8 cellular contexts compared by ENCODE assay signal in genomic region chr22:46737105-46737975, GRCh38. TPM values are rescaled to one million over a fixed set of nuclear protein-coding genes. Genes with fewer than 3 reads are reported as not detected.
DNase-seq lines count a peak whose midpoint lies in the region; ATAC-seq and TF ChIP-seq lines count a peak whose summit lies in the region.

No MANE protein-coding gene starts in this region.

- H3K27me3 ChIP-seq in DND-41 (ENCODE audit: insufficient read depth, low read length, poor library complexity) (no peaks in the 10 kb centered on the region), Panc1 (ENCODE audit: control insufficient read depth, insufficient read depth, low read length) (no peaks in the 10 kb centered on the region), heart right ventricle (no peaks in the 10 kb centered on the region), psoas muscle (ENCODE audit: insufficient read depth in 3 of 3, low read length in 2 of 3) (no peaks in the 10 kb centered on the region)

- peak; percentile 65 for DNase-seq in DND-41
- DNase-seq in HEK293T (ENCODE audit: extremely low spot score) = peak; percentile 57
- no peak for DNase-seq in Panc1 (ENCODE audit: low read depth, low spot score)
- DNase-seq in activated naive CD8-positive, alpha-beta T cell treated with anti-CD3 and anti-CD28 coated beads, Interleukin-2, amount 50 U/mL, for 24 hours = peak; percentile 58
- DNase-seq in heart right ventricle = peak in 1 of 2 donors; percentile 48
- DNase-seq in psoas muscle = peak; percentile 49 to 70
- DNase-seq in COR-L47 (lab: John Stamatoyannopoulos, UW) = no peak

- H4K20me1 ChIP-seq in DND-41 (ENCODE audit: insufficient read depth, low read length) = peaks cover 27% of the 10 kb centered on the region

- TF ChIP-seq CTCF in DND-41 (IDR thresholded peaks at IDR 0.05; ENCODE audit: borderline replicate concordance, extremely low read depth, low read length, poor library complexity, severe bottlenecking) (no peak), Panc1 (IDR thresholded peaks at IDR 0.05) (no peak), heart right ventricle (IDR thresholded peaks at IDR 0.05) (peak in 2 of 9 donors; percentile 16 to 23), psoas muscle (IDR thresholded peaks at IDR 0.05) (no peak)

- H3K4me1 ChIP-seq in DND-41 (ENCODE audit: insufficient read depth, low read length) (peaks cover 38% of the 10 kb centered on the region), Panc1 (ENCODE audit: control insufficient read depth, insufficient read depth, low read length) (peaks cover 39% of the 10 kb centered on the region), heart right ventricle (peaks cover 31 to 91% (median 76%) of the 10 kb centered on the region in 9 donors), psoas muscle (peaks cover 67% of the 10 kb centered on the region)

- H3K9ac ChIP-seq in DND-41 (ENCODE audit: low read depth, low read length) = peak overlapping the region; percentile 90

- H3K36me3 ChIP-seq in DND-41 (ENCODE audit: insufficient read depth, low read length) (peaks cover 27% of the 10 kb centered on the region), Panc1 (ENCODE audit: control insufficient read depth, insufficient read depth, low read length) (no peaks in the 10 kb centered on the region; the same call in 1 of the 2 replicates), heart right ventricle (peaks cover 0 to 8% (median 0%) of the 10 kb centered on the region in 9 donors), psoas muscle (ENCODE audit: insufficient read depth in 1 of 2, low read depth in 1 of 2) (no peaks in the 10 kb centered on the region)

- no peaks in the 10 kb centered on the region for H3K9me3 ChIP-seq in DND-41 (ENCODE audit: insufficient read depth, low read length, severe bottlenecking)
- no peaks in the 10 kb centered on the region for H3K9me3 ChIP-seq in Panc1 (ENCODE audit: control insufficient read depth, insufficient read depth, low read depth, low read length)
- H3K9me3 ChIP-seq in heart right ventricle = no peaks in the 10 kb centered on the region
- no peaks in the 10 kb centered on the region for H3K9me3 ChIP-seq in psoas muscle

- H3K4me3 Mint-ChIP-seq in activated naive CD8-positive, alpha-beta T cell treated with anti-CD3 and anti-CD28 coated beads, Interleukin-2, amount 50 U/mL, for 24 hours = peak overlapping the region; percentile 98

- H3K4me2 ChIP-seq in DND-41 (ENCODE audit: insufficient read depth, low read length) = peak overlapping the region; percentile 86

- ATAC-seq in DND-41 (ENCODE audit: insufficient read depth, low read depth) (peak; percentile 66), Panc1 (peak; percentile 47), heart right ventricle (peak in 3 of 8 donors; percentile 5 to 35 (median 11)), psoas muscle (peak in 3 of 4 donors; percentile 3 to 12 (median 4)), GM21717 (IDR thresholded peaks at IDR 0.05; ENCODE audit: unreplicated experiment) (no peak)
- ATAC-seq in activated naive CD8-positive, alpha-beta T cell treated with anti-CD3 and anti-CD28 coated beads, Interleukin-2, amount 50 U/mL, for 24 hours = peak; percentile 25

- H2AFZ ChIP-seq in DND-41 (ENCODE audit: low read depth, low read length) = peak overlapping the region; percentile 73

- intact Hi-C loops in Panc1 (cut with micrococcal nuclease; ENCODE audit: unreplicated experiment) = no loop called here
- intact Hi-C loops in heart right ventricle (cut with DNase I) = loop anchor here in 6 of 10 donors (5.0 to 10.0 kb wide), 4 partner anchors 160 to 383 kb away; no protein-coding TSS in a partner anchor
- intact Hi-C loops in psoas muscle (cut with DNase I) = loop anchor here (5.0 to 10.0 kb wide), 3 partner anchors 50 to 173 kb away; no protein-coding TSS in a partner anchor

- peaks cover 51% of the 10 kb centered on the region for H3K4me1 Mint-ChIP-seq in activated naive CD8-positive, alpha-beta T cell treated with anti-CD3 and anti-CD28 coated beads, Interleukin-2, amount 50 U/mL, for 24 hours

- CTCF ChIA-PET in HEK293T (lab: Yijun Ruan, JAX) (no interaction called here), Panc1 (lab: Charles Lee) (no interaction called here)

- in situ Hi-C loops in Panc1 (cut with HindIII; ENCODE audit: low pct_unique_long_range_greater_than_20kb, low sequenced_read_pairs) = no loop called here

- no peaks in the 10 kb centered on the region for H3K27me3 Mint-ChIP-seq in activated naive CD8-positive, alpha-beta T cell treated with anti-CD3 and anti-CD28 coated beads, Interleukin-2, amount 50 U/mL, for 24 hours

- 3 to 4% methylated on average over 46 to 53 of the region's 53 CpGs for WGBS in heart right ventricle, 2 donors
- WGBS in psoas muscle, 3 donors = 6 to 8% (median 6%) methylated on average over 42 to 53 of the region's 53 CpGs

- POLR2A ChIA-PET in HEK293T (lab: Yijun Ruan, JAX) (no interaction called here), Panc1 (lab: Charles Lee) (no interaction called here)

- peak overlapping the region; percentile 80 for H3K27ac ChIP-seq in DND-41 (ENCODE audit: low read length)
- H3K27ac ChIP-seq in Panc1 (ENCODE audit: low read length) = peak overlapping the region; percentile 71
- H3K27ac ChIP-seq in heart right ventricle = peak overlapping the region; percentile 96 to 99 (median 98)
- H3K27ac ChIP-seq in psoas muscle = peak overlapping the region; percentile 96

- H3K4me3 ChIP-seq in DND-41 (ENCODE audit: low read depth in 1 of 2, low read length in 2 of 2) = peak overlapping the region; percentile 63 to 67
- H3K4me3 ChIP-seq in Panc1 (ENCODE audit: low read depth in 2 of 2, low read length in 2 of 2) = peak overlapping the region; percentile 67 to 68
- H3K4me3 ChIP-seq in heart right ventricle = peak overlapping the region; percentile 57 to 99 (median 92)
- peak overlapping the region; percentile 84 for H3K4me3 ChIP-seq in psoas muscle

- peak overlapping the region; percentile 98 for H3K27ac Mint-ChIP-seq in activated naive CD8-positive, alpha-beta T cell treated with anti-CD3 and anti-CD28 coated beads, Interleukin-2, amount 50 U/mL, for 24 hours

- no TSS peak for BruUV-seq in Panc1 (replicated peaks; lab: Mats Ljungman, UMichigan)

- peaks cover 4% of the 10 kb centered on the region for H3K36me3 Mint-ChIP-seq in activated naive CD8-positive, alpha-beta T cell treated with anti-CD3 and anti-CD28 coated beads, Interleukin-2, amount 50 U/mL, for 24 hours (ENCODE audit: low read depth)

- H3K9me3 Mint-ChIP-seq in activated naive CD8-positive, alpha-beta T cell treated with anti-CD3 and anti-CD28 coated beads, Interleukin-2, amount 50 U/mL, for 24 hours = no peaks in the 10 kb centered on the region

- H3K79me2 ChIP-seq in DND-41 (ENCODE audit: insufficient read depth, low read length) = peaks cover 59% of the 10 kb centered on the region

TF ChIP-seq in HEK293T, 16 proteins besides CTCF, POLR2A, EP300 and RAD21:
- no peak for TF ChIP-seq NFRKB (IDR thresholded peaks at IDR 0.05)
- TF ChIP-seq SP1 (IDR thresholded peaks at IDR 0.05) = no peak
- TF ChIP-seq FOXA1 (IDR thresholded peaks at IDR 0.05) = no peak
- no peak for TF ChIP-seq SUZ12 (IDR thresholded peaks at IDR 0.05)
- TF ChIP-seq FOXM1 (IDR thresholded peaks at IDR 0.05; ENCODE audit: borderline replicate concordance) = no peak
- TF ChIP-seq FOXK2 (IDR thresholded peaks at IDR 0.05) = no peak

RNA-seq across cellular contexts. Expression of gene CERK, which starts 0.7 kb away (rescaled TPM):
- total RNA-seq in Panc1 (2021; ENCODE audit: unreplicated experiment) (30.9 TPM), heart right ventricle (10 to 100 TPM; 50.9 to 97.0 (median 74.2) TPM), psoas muscle (10 to 100 TPM; 26.9 to 38.1 (median 33.9) TPM)
- polyA plus RNA-seq in Panc1 (2012; ENCODE audit: insufficient read length) = 24.0 TPM
- polyA plus RNA-seq in heart right ventricle (10 to 100 TPM; 21.5 to 55.3 TPM), psoas muscle (10 to 100 TPM; 13.0 to 26.8 (median 24.8) TPM)

RNA-seq across cellular contexts. Expression of gene TBC1D22A, which starts 25.1 kb away (rescaled TPM):
- total RNA-seq in Panc1 (2021; ENCODE audit: unreplicated experiment) (28.7 TPM), heart right ventricle (10 to 100 TPM; 14.6 to 27.9 (median 18.0) TPM), psoas muscle (10 to 100 TPM; 15.7 to 25.0 (median 20.6) TPM)
- polyA plus RNA-seq in Panc1 (2012; ENCODE audit: insufficient read length) = 35.6 TPM
- polyA plus RNA-seq in heart right ventricle (10 to 100 TPM in 1 of 2 donors, 1 to 10 TPM in 1; 7.2 to 13.2 TPM), psoas muscle (10 to 100 TPM; 11.7 to 19.0 (median 14.8) TPM)

Comparison
In these comparisons a context has a peak if more than half of its experiments do, and no peak if none do; other contexts are left out.
1. DNase-seq: peak in DND-41 (single experiment), HEK293T (single experiment), activated naive CD8-positive, alpha-beta T cell treated with anti-CD3 and anti-CD28 coated beads, Interleukin-2, amount 50 U/mL, for 24 hours (single experiment) and psoas muscle (2 of 2); none in Panc1 (single experiment) and COR-L47 (single experiment).
2. Peak in every context shown above with its lines, with median percentiles within 50 percentile points of each other: H3K27ac ChIP-seq and H3K4me3 ChIP-seq.